27 cellular contexts compared by ENCODE assay signal in genomic region chr1:22801753-22802152, GRCh38.
A peak's percentile ranks its signal among the peaks of the same experiment; 100 is the strongest.
DNase-seq lines count a peak whose midpoint lies in the region; ATAC-seq and TF ChIP-seq lines count a peak whose summit lies in the region.
"Had no signal": no experiment of that assay in that cellular context is flagged by ENCODE, and none has a peak within 500 bp of the region (broad histone marks: within the 10 kb centered on the region; RNA-seq: fewer than 3 reads in every experiment).

No MANE protein-coding gene starts in this region.

- no peak overlapping the region for H4K8ac ChIP-seq in mesenchymal stem cell (ENCODE audit: low read length)

- H3K4ac ChIP-seq in mesenchymal stem cell (ENCODE audit: low read depth in 1 of 2, low read length in 2 of 2) = no peak overlapping the region

- H3K27me3 ChIP-seq in mesenchymal stem cell (ENCODE audit: control insufficient read depth in 1 of 2, insufficient read depth in 1 of 2, low read length in 2 of 2) (peaks cover 0 to 29% of the 10 kb centered on the region in 2 experiments), sigmoid colon (no peaks in the 10 kb centered on the region)
- H3K27me3 ChIP-seq: adrenal gland, MG63, upper lobe of right lung had no signal

- H3K27ac Mint-ChIP-seq in brain (peak overlapping the region; percentile 53 to 98 (median 95)), type B pancreatic cell (peak overlapping the region; percentile 26)
- H3K27ac Mint-ChIP-seq: activated CD4-positive, alpha-beta T cell treated with anti-CD3 and anti-CD28 coated beads for 36 hours; activated naive CD4-positive, alpha-beta T cell treated with anti-CD3 and anti-CD28 coated beads, Interleukin-2, amount 10 ng/mL, durations not matched to agents 7 days and 5 days; activated T-helper 17 cell treated with anti-CD3 and anti-CD28 coated beads, Interleukin-2, amount 50 U/mL, for 72 hours; dendritic cell treated with granulocyte-macrophage colony-stimulating factor and Interleukin-4, amounts not matched to agents 40 ng/mL and 50 ng/mL, for 4 days; immature natural killer cell; memory B cell; stimulated activated memory B cell treated with anti-CD40 and anti-IgM and Interleukin-4, amounts not matched to agents 10 μg/mL and 1 μg/mL and 100 μg/mL, for 72 hours had no signal

- H3K4me1 Mint-ChIP-seq in brain (peaks cover 96% of the 10 kb centered on the region), type B pancreatic cell (ENCODE audit: unreplicated experiment) (peaks cover 46% of the 10 kb centered on the region)
- H3K4me1 Mint-ChIP-seq: activated CD4-positive, alpha-beta T cell treated with anti-CD3 and anti-CD28 coated beads for 36 hours; activated naive CD4-positive, alpha-beta T cell treated with anti-CD3 and anti-CD28 coated beads, Interleukin-2, amount 10 ng/mL, durations not matched to agents 7 days and 5 days; activated T-helper 17 cell treated with anti-CD3 and anti-CD28 coated beads, Interleukin-2, amount 50 U/mL, for 72 hours; immature natural killer cell; memory B cell; stimulated activated memory B cell treated with anti-CD40 and anti-IgM and Interleukin-4, amounts not matched to agents 10 μg/mL and 1 μg/mL and 100 μg/mL, for 72 hours had no signal

- no peak overlapping the region for H3K4me2 ChIP-seq in mesenchymal stem cell (ENCODE audit: low read length, poor library complexity, severe bottlenecking)

- no peak overlapping the region for H3K4me3 ChIP-seq in mesenchymal stem cell (ENCODE audit: insufficient read depth in 1 of 2, low read depth in 1 of 2, low read length in 2 of 2)
- H3K4me3 ChIP-seq in sigmoid colon = no peak overlapping the region
- H3K4me3 ChIP-seq: adrenal gland, esophagus squamous epithelium, MG63, upper lobe of right lung had no signal

- intact Hi-C loops in sigmoid colon (cut with DNase I) = no loop called here

- no peak overlapping the region for H2BK5ac ChIP-seq in mesenchymal stem cell (ENCODE audit: low read depth, low read length, poor library complexity, severe bottlenecking)

- TF ChIP-seq CTCF in brain (conservative IDR thresholded peaks at IDR 0.05) (no peak), type B pancreatic cell (conservative IDR thresholded peaks at IDR 0.05) (no peak), sigmoid colon (IDR thresholded peaks at IDR 0.05) (no peak)

- H3K4me3 Mint-ChIP-seq in brain (peak overlapping the region; percentile 27 to 63 (median 36)), type B pancreatic cell (no peak overlapping the region)
- H3K4me3 Mint-ChIP-seq: activated CD4-positive, alpha-beta T cell treated with anti-CD3 and anti-CD28 coated beads for 36 hours; activated naive CD4-positive, alpha-beta T cell treated with anti-CD3 and anti-CD28 coated beads, Interleukin-2, amount 10 ng/mL, durations not matched to agents 7 days and 5 days; activated T-helper 17 cell treated with anti-CD3 and anti-CD28 coated beads, Interleukin-2, amount 50 U/mL, for 72 hours; dendritic cell treated with granulocyte-macrophage colony-stimulating factor and Interleukin-4, amounts not matched to agents 40 ng/mL and 50 ng/mL, for 4 days; immature natural killer cell; memory B cell; stimulated activated memory B cell treated with anti-CD40 and anti-IgM and Interleukin-4, amounts not matched to agents 10 μg/mL and 1 μg/mL and 100 μg/mL, for 72 hours had no signal

- peak overlapping the region in 1 of 2 experiments; percentile 12 for H3K14ac ChIP-seq in mesenchymal stem cell (ENCODE audit: low read length in 2 of 2)

- no peak overlapping the region for H3K18ac ChIP-seq in mesenchymal stem cell (ENCODE audit: low read depth in 1 of 2, low read length in 2 of 2)

- no peak for TF ChIP-seq POLR2A in sigmoid colon (IDR thresholded peaks at IDR 0.05)

- no peak overlapping the region for H2AK5ac ChIP-seq in mesenchymal stem cell (ENCODE audit: low read length, severe bottlenecking)

- no peak for TF ChIP-seq EP300 in sigmoid colon (IDR thresholded peaks at IDR 0.05)

- ATAC-seq in GM19395 (IDR thresholded peaks at IDR 0.05; ENCODE audit: unreplicated experiment) (no peak), HG03469 (IDR thresholded peaks at IDR 0.05; ENCODE audit: unreplicated experiment) (no peak)
- ATAC-seq: activated CD4-positive, alpha-beta T cell treated with anti-CD3 and anti-CD28 coated beads for 36 hours; activated T-helper 17 cell treated with anti-CD3 and anti-CD28 coated beads, Interleukin-2, amount 50 U/mL, for 72 hours; left colon; stimulated activated memory B cell treated with anti-CD40 and anti-IgM and Interleukin-4, amounts not matched to agents 10 μg/mL and 1 μg/mL and 100 μg/mL, for 72 hours; upper lobe of right lung had no signal

- H3K9me3 Mint-ChIP-seq in brain = peaks cover 0 to 3% (median 0%) of the 10 kb centered on the region in 5 experiments
- no peaks in the 10 kb centered on the region for H3K9me3 Mint-ChIP-seq in type B pancreatic cell
- H3K9me3 Mint-ChIP-seq: activated naive CD4-positive, alpha-beta T cell treated with anti-CD3 and anti-CD28 coated beads, Interleukin-2, amount 10 ng/mL, durations not matched to agents 7 days and 5 days; activated T-helper 17 cell treated with anti-CD3 and anti-CD28 coated beads, Interleukin-2, amount 50 U/mL, for 72 hours; dendritic cell treated with granulocyte-macrophage colony-stimulating factor and Interleukin-4, amounts not matched to agents 40 ng/mL and 50 ng/mL, for 4 days; immature natural killer cell; memory B cell; stimulated activated memory B cell treated with anti-CD40 and anti-IgM and Interleukin-4, amounts not matched to agents 10 μg/mL and 1 μg/mL and 100 μg/mL, for 72 hours had no signal

- H3K4me1 ChIP-seq in mesenchymal stem cell (ENCODE audit: control insufficient read depth, insufficient read depth, low read depth, low read length) (peaks cover 16% of the 10 kb centered on the region), sigmoid colon (peaks cover 0 to 1% (median 0%) of the 10 kb centered on the region in 4 donors)
- H3K4me1 ChIP-seq: upper lobe of right lung had no signal

- H3K36me3 ChIP-seq in mesenchymal stem cell (ENCODE audit: control insufficient read depth in 1 of 2, insufficient read depth in 2 of 2, low read depth in 1 of 2, low read length in 2 of 2) = peaks cover 0 to 57% of the 10 kb centered on the region in 2 experiments
- H3K36me3 ChIP-seq in sigmoid colon = no peaks in the 10 kb centered on the region
- H3K36me3 ChIP-seq: adrenal gland, esophagus squamous epithelium, MG63, upper lobe of right lung had no signal

- no peak overlapping the region for H3K23ac ChIP-seq in mesenchymal stem cell (ENCODE audit: low read length in 2 of 2)

- DNase-seq in NCI-H2227 treated with DMSO at 0.1 percent for 48 hours (lab: John Stamatoyannopoulos, UW) (peak; percentile 51), mesenchymal stem cell (no peak), type B pancreatic cell (ENCODE audit: extremely low spot score, unreplicated experiment) (no peak), sigmoid colon (no peak)
- DNase-seq: activated CD4-positive, alpha-beta T cell treated with anti-CD3 and anti-CD28 coated beads for 36 hours; activated naive CD4-positive, alpha-beta T cell treated with anti-CD3 and anti-CD28 coated beads, Interleukin-2, amount 10 ng/mL, durations not matched to agents 7 days and 5 days; adrenal gland; DND-41; esophagus squamous epithelium; GOT3; immature natural killer cell; KG1; left colon; MG63; NCI-H1105; NCI-H1930; NCI-H2171 treated with DMSO at 0.1 percent for 48 hours; NCI-H526 treated with DMSO at 0.1 percent for 48 hours; Right ventricle myocardium superior; upper lobe of right lung had no signal

- H2BK15ac ChIP-seq in mesenchymal stem cell (ENCODE audit: low read depth, poor library complexity, severe bottlenecking) = peak overlapping the region; percentile 54

- H4K91ac ChIP-seq in mesenchymal stem cell (ENCODE audit: low read length) = peak overlapping the region; percentile 40

- H3K9me3 ChIP-seq in mesenchymal stem cell (ENCODE audit: control insufficient read depth, low read length) (no peaks in the 10 kb centered on the region), sigmoid colon (no peaks in the 10 kb centered on the region)
- H3K9me3 ChIP-seq: adrenal gland, esophagus squamous epithelium, MG63, upper lobe of right lung had no signal

- H3K27me3 Mint-ChIP-seq in brain = peaks cover 9% of the 10 kb centered on the region
- peaks cover 3% of the 10 kb centered on the region for H3K27me3 Mint-ChIP-seq in type B pancreatic cell
- H3K27me3 Mint-ChIP-seq: activated CD4-positive, alpha-beta T cell treated with anti-CD3 and anti-CD28 coated beads for 36 hours had no signal

- H2BK120ac ChIP-seq in mesenchymal stem cell (ENCODE audit: low read depth, low read length) = no peak overlapping the region

- 50% methylated on average over 19 of the region's 19 CpGs for WGBS in mesenchymal stem cell
- 86 to 87% methylated on average over 19 of the region's 19 CpGs for WGBS in sigmoid colon, 2 donors

- no peak overlapping the region for H2AFZ ChIP-seq in mesenchymal stem cell (ENCODE audit: low read depth, low read length)

- H3K36me3 Mint-ChIP-seq in brain (no peaks in the 10 kb centered on the region), type B pancreatic cell (no peaks in the 10 kb centered on the region)
- H3K36me3 Mint-ChIP-seq: activated naive CD4-positive, alpha-beta T cell treated with anti-CD3 and anti-CD28 coated beads, Interleukin-2, amount 10 ng/mL, durations not matched to agents 7 days and 5 days; immature natural killer cell; memory B cell; stimulated activated memory B cell treated with anti-CD40 and anti-IgM and Interleukin-4, amounts not matched to agents 10 μg/mL and 1 μg/mL and 100 μg/mL, for 72 hours had no signal

- H3K9ac ChIP-seq in mesenchymal stem cell (ENCODE audit: low read length) = no peak overlapping the region

- H3K27ac ChIP-seq in mesenchymal stem cell (ENCODE audit: low read length, poor library complexity, severe bottlenecking) = no peak overlapping the region
- H3K27ac ChIP-seq in sigmoid colon = no peak overlapping the region
- H3K27ac ChIP-seq: adrenal gland, esophagus squamous epithelium, upper lobe of right lung had no signal

- peaks cover 48% of the 10 kb centered on the region for H3K79me1 ChIP-seq in mesenchymal stem cell (replicated peaks; ENCODE audit: low read length, poor library complexity, severe bottlenecking)

- no peak overlapping the region for H2BK12ac ChIP-seq in mesenchymal stem cell (ENCODE audit: low read length in 2 of 2)
